Comparison of ENCODE assay signal across 16 cellular contexts in the genomic region with DNA sequence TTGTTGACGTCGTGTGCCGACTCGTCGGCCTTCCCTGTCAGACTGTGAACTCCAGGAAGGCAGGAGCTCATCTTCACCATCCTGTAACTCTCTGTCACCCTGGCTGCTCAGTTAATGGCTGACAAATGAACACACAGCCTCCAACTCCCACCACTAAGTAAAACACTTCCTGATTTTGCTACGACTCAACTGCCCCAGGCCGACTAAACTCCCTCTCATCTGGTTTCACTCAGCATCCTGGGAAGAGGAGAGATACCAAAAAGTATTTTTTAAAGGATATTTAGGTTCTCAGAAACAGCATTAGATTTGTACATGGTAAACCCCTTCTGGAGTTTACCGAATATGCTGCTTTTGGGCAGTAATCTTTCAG. TPM values are rescaled to one million over a fixed set of nuclear protein-coding genes. Genes with fewer than 3 reads are reported as not detected.
"Had no signal": no experiment of that assay in that cellular context is flagged by ENCODE, and none has a peak within 500 bp of the region (broad histone marks: within the 10 kb centered on the region; RNA-seq: fewer than 3 reads in every experiment).

No MANE protein-coding gene starts in this region.

- FAIRE-seq: colon had no signal

- H3K9me3 ChIP-seq: left lung, tibial artery, uterus had no signal

- H3K4me1 ChIP-seq: left lung, tibial artery, uterus had no signal

- H3K36me3 ChIP-seq: left lung, tibial artery, uterus had no signal

- H3K4me3 ChIP-seq: hepatocyte, left lung, tibial artery, uterus had no signal

- H3K27me3 ChIP-seq: hepatocyte, left lung, uterus had no signal

- H3K27ac ChIP-seq: hepatocyte, left lung, tibial artery, uterus, VCaP had no signal

- DNase-seq: activated CD4-positive, alpha-beta T cell treated with anti-CD3 and anti-CD28 coated beads, Interleukin-2, amount 50 U/mL, for 48 hours; activated CD8-positive, alpha-beta memory T cell treated with anti-CD3 and anti-CD28 coated beads, Interleukin-2, amount 10 ng/mL, durations not matched to agents 7 days and 5 days; activated naive CD4-positive, alpha-beta T cell treated with anti-CD3 and anti-CD28 coated beads, Interleukin-2, amount 10 ng/mL, durations not matched to agents 7 days and 5 days; activated T-cell treated with anti-CD3 and anti-CD28 coated beads, Interleukin-2, amount 50 U/mL, for 1 hour; erythroblast; islet precursor cell; left lung; stimulated activated CD4-positive, alpha-beta T cell treated with anti-CD3 and anti-CD28 coated beads, Interleukin-12 subunit alpha, Interleukin-12 subunit beta, amount 100 ng/mL, for 4 hours; stimulated activated CD4-positive, alpha-beta T cell treated with anti-CD3 and anti-CD28 coated beads, Interleukin-2, amount 100 ng/mL, for 24 hours; T-helper 9 cell; tibial artery; uterus had no signal

RNA-seq across cellular contexts. Expression of a gene that starts 18.2 kb away (rescaled TPM):
- total RNA-seq: activated CD8-positive, alpha-beta memory T cell treated with anti-CD3 and anti-CD28 coated beads, Interleukin-2, amount 10 ng/mL, durations not matched to agents 7 days and 5 days; naive thymus-derived CD8-positive, alpha-beta T cell; uterus had no signal
